8 cellular contexts compared by ENCODE assay signal in genomic region chr14:89956294-89957009, GRCh38. TPM values are rescaled to one million over a fixed set of nuclear protein-coding genes. Genes with fewer than 3 reads are reported as not detected.
DNase-seq lines count a peak whose midpoint lies in the region; ATAC-seq and TF ChIP-seq lines count a peak whose summit lies in the region.

No MANE protein-coding gene starts in this region.

- H3K9me3 ChIP-seq in HUES48 (ENCODE audit: control insufficient read depth, insufficient read depth, low read length) (no peaks in the 10 kb centered on the region), parathyroid adenoma (ENCODE audit: control insufficient read depth, low read length) (no peaks in the 10 kb centered on the region), transverse colon (no peaks in the 10 kb centered on the region)

- H3K9ac ChIP-seq in HUES48 (ENCODE audit: low read depth, low read length): peak overlapping the region; percentile 81
- H3K9ac ChIP-seq in parathyroid adenoma: no peak overlapping the region

- H3K27ac ChIP-seq in HUES48 (ENCODE audit: low read depth, low read length) (peak overlapping the region; percentile 89), parathyroid adenoma (peak overlapping the region; percentile 76), transverse colon (peak overlapping the region; percentile 86 to 98 (median 96))

- H3K4me2 ChIP-seq in parathyroid adenoma (ENCODE audit: low read length): peak overlapping the region; percentile 93

- TF ChIP-seq EP300 in transverse colon (IDR thresholded peaks at IDR 0.05; ENCODE audit: low read depth): no peak

- in situ Hi-C loops in transverse colon (cut with MboI; ENCODE audit: low pct_ligation_motif_present in 1 of 4, low pct_unique_long_range_greater_than_20kb in 1 of 4, low sequenced_read_pairs in 3 of 4): loop anchor here in 1 of 4 donors (25.0 kb wide), 1 partner anchor 281 kb away; no protein-coding TSS in a partner anchor

- no peaks in the 10 kb centered on the region for H3K79me2 ChIP-seq in parathyroid adenoma

- H3K27me3 ChIP-seq in HUES48 (ENCODE audit: control insufficient read depth, insufficient read depth, low read length) (no peaks in the 10 kb centered on the region), parathyroid adenoma (ENCODE audit: control insufficient read depth, insufficient read depth, low read length) (no peaks in the 10 kb centered on the region), transverse colon (no peaks in the 10 kb centered on the region)

- peak; percentile 72 for DNase-seq in COR-L47 (lab: John Stamatoyannopoulos, UW)
- peak; percentile 22 for DNase-seq in SHP77 treated with DMSO at 0.1 percent for 48 hours (lab: John Stamatoyannopoulos, UW)
- DNase-seq in activated gamma-delta T cell treated with anti-CD3 and anti-CD28 coated beads, Interleukin-2, amount 50 U/mL, for 16 hours (ENCODE audit: low read depth): peak; percentile 80
- DNase-seq in glomerular visceral epithelial cell (ENCODE audit: extremely low spot score): peak; percentile 95
- DNase-seq in transverse colon: peak; percentile 76

- H3K4me3 ChIP-seq in HUES48 (ENCODE audit: low read depth, low read length) (peak overlapping the region; percentile 82), parathyroid adenoma (ENCODE audit: low read depth, low read length) (peak overlapping the region; percentile 90), transverse colon (peak overlapping the region; percentile 56 to 87 (median 75))

- WGBS in transverse colon (ENCODE audit: low coverage in 1 of 2), 2 donors: 10 to 43% methylated on average over 6 to 38 of the region's 38 CpGs

- intact Hi-C loops in transverse colon (cut with DNase I; ENCODE audit: low total_unique reads): no loop called here

- no peak for TF ChIP-seq POLR2A in transverse colon (IDR thresholded peaks at IDR 0.05)

- no peak for TF ChIP-seq CTCF in parathyroid adenoma (IDR thresholded peaks at IDR 0.05)
- TF ChIP-seq CTCF in transverse colon (IDR thresholded peaks at IDR 0.05): peak in 1 of 5 experiments; percentile 2

- peak; percentile 31 for ATAC-seq in GM21423 (IDR thresholded peaks at IDR 0.05; ENCODE audit: unreplicated experiment)

- H2AFZ ChIP-seq in parathyroid adenoma: peak overlapping the region; percentile 74

- H3K4me1 ChIP-seq in HUES48 (ENCODE audit: control insufficient read depth, insufficient read depth, low read length) (peaks cover 30% of the 10 kb centered on the region), parathyroid adenoma (peaks cover 13% of the 10 kb centered on the region), transverse colon (peaks cover 4 to 24% (median 19%) of the 10 kb centered on the region in 4 donors)

- peaks cover 20% of the 10 kb centered on the region for H3K36me3 ChIP-seq in HUES48 (ENCODE audit: control insufficient read depth, insufficient read depth, low read length)
- H3K36me3 ChIP-seq in parathyroid adenoma (ENCODE audit: control insufficient read depth, insufficient read depth, low read length): no peaks in the 10 kb centered on the region
- no peaks in the 10 kb centered on the region for H3K36me3 ChIP-seq in transverse colon

RNA-seq across cellular contexts. Expression of gene TDP1, which starts 0.7 kb away (rescaled TPM):
- 10 to 100 TPM in 3 of 4 donors, under 1 TPM in 1; 0.75 to 28.3 (median 14.5) TPM for total RNA-seq in transverse colon

RNA-seq across cellular contexts. Expression of gene EFCAB11, which starts 1.9 kb away (rescaled TPM):
- total RNA-seq in transverse colon: 1 to 10 TPM in 2 of 4 donors, not detected in 2; 6.0 to 6.7 TPM

Comparison
In these comparisons a context has a peak if more than half of its experiments do, and no peak if none do; other contexts are left out.
1. Peak in every context shown above with its lines: DNase-seq, ATAC-seq, H3K4me3 ChIP-seq and H3K27ac ChIP-seq.
2. DNase-seq: peak in every context shown above with its lines; median percentile 95 in glomerular visceral epithelial cell; 80 in activated gamma-delta T cell treated with anti-CD3 and anti-CD28 coated beads, Interleukin-2, amount 50 U/mL, for 16 hours; 76 in transverse colon; 72 in COR-L47; 22 in SHP77 treated with DMSO at 0.1 percent for 48 hours.